Comparison of ENCODE assay signal across 8 cellular contexts in genomic region chr3:9732753-9733115, GRCh38. TPM values are rescaled to one million over a fixed set of nuclear protein-coding genes. Genes with fewer than 3 reads are reported as not detected.
DNase-seq lines count a peak whose midpoint lies in the region; ATAC-seq, FAIRE-seq and TF ChIP-seq lines count a peak whose summit lies in the region.

No MANE protein-coding gene starts in this region.

- DNase-seq in ELR (ENCODE audit: low read depth) = peak; percentile 58
- DNase-seq in RKO (ENCODE audit: low spot score) = peak; percentile 69
- no peak for DNase-seq in esophagus muscularis mucosa (ENCODE audit: extremely low spot score)
- peak in 1 of 6 donors; percentile 27 for DNase-seq in pancreas
- DNase-seq in NK-92 treated with Interleukin-12 subunit alpha and Interleukin-12 subunit beta, amount 100 ng/mL, for 24 hours (lab: John Stamatoyannopoulos, UW) = no peak
- DNase-seq in pons (ENCODE audit: low spot score) = no peak
- DNase-seq in stimulated activated CD8-positive, alpha-beta memory T cell treated with anti-CD3 and anti-CD28 coated beads, Interleukin-4, amount 100 ng/mL, for 48 hours = no peak

- TF ChIP-seq POLR2A in esophagus muscularis mucosa (IDR thresholded peaks at IDR 0.05; ENCODE audit: low read depth) = no peak

- H3K27ac ChIP-seq in esophagus muscularis mucosa (replicated peaks in 1 of 4) (peak overlapping the region in 3 of 4 donors; percentile 89 to 98 (median 97)), pancreas (no peak overlapping the region)

- FAIRE-seq in pancreas (lab: Jason Lieb, UNC) = no peak

- H3K4me1 ChIP-seq in esophagus muscularis mucosa = peaks cover 20 to 64% (median 46%) of the 10 kb centered on the region in 4 donors
- H3K4me1 ChIP-seq in pancreas = peaks cover 0 to 14% (median 14%) of the 10 kb centered on the region in 3 donors

- peaks cover 24 to 41% (median 37%) of the 10 kb centered on the region in 4 donors for H3K36me3 ChIP-seq in esophagus muscularis mucosa
- H3K36me3 ChIP-seq in pancreas = peaks cover 0 to 8% (median 0%) of the 10 kb centered on the region in 3 donors

- intact Hi-C loops in esophagus muscularis mucosa (cut with DNase I) = loop anchor here (2.0 kb wide), 1 partner anchor 16 kb away; the partner anchor contains the start of gene OGG1
- intact Hi-C loops in pancreas (cut with DNase I) = no loop called here

- H3K9me3 ChIP-seq in esophagus muscularis mucosa (no peaks in the 10 kb centered on the region), pancreas (no peaks in the 10 kb centered on the region)

- TF ChIP-seq EP300 in esophagus muscularis mucosa (IDR thresholded peaks at IDR 0.05) = no peak

- ATAC-seq in pancreas = no peak
- ATAC-seq in HG03469 (IDR thresholded peaks at IDR 0.05; ENCODE audit: unreplicated experiment) = no peak

- H3K4me3 ChIP-seq in esophagus muscularis mucosa (peak overlapping the region; percentile 71 to 100 (median 90)), pancreas (peak overlapping the region in 3 of 4 donors; percentile 91 to 99 (median 96))

- H3K27me3 ChIP-seq in esophagus muscularis mucosa = no peaks in the 10 kb centered on the region
- H3K27me3 ChIP-seq in pancreas = no peaks in the 10 kb centered on the region

- TF ChIP-seq CTCF in esophagus muscularis mucosa (IDR thresholded peaks at IDR 0.05) = no peak
- no peak for TF ChIP-seq CTCF in pancreas (IDR thresholded peaks at IDR 0.05)

- 46% methylated on average over 5 of the region's 6 CpGs for WGBS in esophagus muscularis mucosa
- WGBS in pancreas, 2 donors = 31 to 34% methylated on average over 6 of the region's 6 CpGs

RNA-seq across cellular contexts. Expression of gene BRPF1, which starts 1.2 kb away (rescaled TPM):
- 10 to 100 TPM; 16.2 to 23.3 (median 21.1) TPM for total RNA-seq in esophagus muscularis mucosa
- 10 to 100 TPM in 1 of 6 donors, 1 to 10 TPM in 5; 7.0 to 10.8 (median 8.4) TPM for total RNA-seq in pancreas
- 10 to 100 TPM in 1 of 2 donors, 1 to 10 TPM in 1; 5.8 to 10.4 TPM for polyA plus RNA-seq in pancreas

RNA-seq across cellular contexts. Expression of gene OGG1, which starts 17.0 kb away (rescaled TPM):
- 10 to 100 TPM; 18.6 to 28.3 (median 24.9) TPM for total RNA-seq in esophagus muscularis mucosa
- 10 to 100 TPM in 1 of 6 donors, 1 to 10 TPM in 5; 5.9 to 13.9 (median 7.8) TPM for total RNA-seq in pancreas
- 10 to 100 TPM; 11.2 to 12.7 TPM for polyA plus RNA-seq in pancreas

RNA-seq across cellular contexts. Expression of gene CPNE9, which starts 29.1 kb away (rescaled TPM):
- total RNA-seq in esophagus muscularis mucosa (under 1 TPM in 2 of 4 donors, not detected in 2; 0.33 to 0.42 TPM), pancreas (under 1 TPM in 3 of 6 donors, not detected in 3; 0.12 to 0.19 (median 0.12) TPM)
- polyA plus RNA-seq in pancreas = under 1 TPM; 0.19 to 0.85 TPM

RNA-seq across cellular contexts. Expression of gene CAMK1, which starts 37.0 kb away (rescaled TPM):
- total RNA-seq in esophagus muscularis mucosa (10 to 100 TPM; 53.6 to 78.9 (median 70.2) TPM), pancreas (10 to 100 TPM in 1 of 6 donors, 1 to 10 TPM in 5; 2.0 to 12.8 (median 4.4) TPM)
- polyA plus RNA-seq in pancreas = 10 to 100 TPM; 20.5 to 23.7 TPM

RNA-seq across cellular contexts. Expression of gene TADA3, which starts 59.5 kb away (rescaled TPM):
- total RNA-seq in esophagus muscularis mucosa = 10 to 100 TPM; 64.4 to 80.9 (median 74.6) TPM
- 10 to 100 TPM; 13.2 to 28.0 (median 18.4) TPM for total RNA-seq in pancreas
- 10 to 100 TPM; 22.0 to 29.1 TPM for polyA plus RNA-seq in pancreas

Comparison
In these comparisons a context has a peak if more than half of its experiments do, and no peak if none do; other contexts are left out.
1. DNase-seq: peak in ELR (single experiment) and RKO (single experiment); none in esophagus muscularis mucosa (single experiment), NK-92 treated with Interleukin-12 subunit alpha and Interleukin-12 subunit beta, amount 100 ng/mL, for 24 hours (single experiment), pons (single experiment) and stimulated activated CD8-positive, alpha-beta memory T cell treated with anti-CD3 and anti-CD28 coated beads, Interleukin-4, amount 100 ng/mL, for 48 hours (single experiment).
2. H3K27ac ChIP-seq: peak in esophagus muscularis mucosa (3 of 4); none in pancreas (0 of 4).